In genomic region chr1:42777860-42778259, GRCh38 we compare ENCODE assay signal across 8 cellular contexts. TPM values are rescaled to one million over a fixed set of nuclear protein-coding genes. Genes with fewer than 3 reads are reported as not detected.
A peak's percentile ranks its signal among the peaks of the same experiment; 100 is the strongest.
DNase-seq lines count a peak whose midpoint lies in the region; ATAC-seq, FAIRE-seq and TF ChIP-seq lines count a peak whose summit lies in the region.

No MANE protein-coding gene starts in this region.

- no peaks in the 10 kb centered on the region for H3K27me3 ChIP-seq in cardiac muscle cell

- no peaks in the 10 kb centered on the region for H3K9me3 Mint-ChIP-seq in activated CD4-positive, alpha-beta T cell treated with anti-CD3 and anti-CD28 coated beads, Interleukin-2, amount 10 ng/mL, durations not matched to agents 24 days and 14 days

- TF ChIP-seq POLR2A in NB4 (IDR thresholded peaks at IDR 0.05; ENCODE audit: extremely low read depth, insufficient read length), result no peak

- H3K4me3 Mint-ChIP-seq in activated CD4-positive, alpha-beta T cell treated with anti-CD3 and anti-CD28 coated beads, Interleukin-2, amount 10 ng/mL, durations not matched to agents 24 days and 14 days, result no peak overlapping the region

- no peaks in the 10 kb centered on the region for H3K9me3 ChIP-seq in cardiac muscle cell (ENCODE audit: low read depth)

- no peaks in the 10 kb centered on the region for H3K4me1 ChIP-seq in cardiac muscle cell (ENCODE audit: low read depth)

- peaks cover 27% of the 10 kb centered on the region for H3K4me1 Mint-ChIP-seq in activated CD4-positive, alpha-beta T cell treated with anti-CD3 and anti-CD28 coated beads, Interleukin-2, amount 10 ng/mL, durations not matched to agents 24 days and 14 days

- no peak for ATAC-seq in HG02571 (IDR thresholded peaks at IDR 0.05; ENCODE audit: unreplicated experiment)
- no peak for ATAC-seq in GM21390 (IDR thresholded peaks at IDR 0.05; ENCODE audit: unreplicated experiment)

- H3K4me3 ChIP-seq in cardiac muscle cell (no peak overlapping the region), NB4 (ENCODE audit: low read depth, low read length) (no peak overlapping the region), retinal pigment epithelial cell (ENCODE audit: low read length) (no peak overlapping the region)

- H3K36me3 ChIP-seq in cardiac muscle cell, result peaks cover 39% of the 10 kb centered on the region

- H3K27ac Mint-ChIP-seq in activated CD4-positive, alpha-beta T cell treated with anti-CD3 and anti-CD28 coated beads, Interleukin-2, amount 10 ng/mL, durations not matched to agents 24 days and 14 days, result no peak overlapping the region

- H3K36me3 Mint-ChIP-seq in activated CD4-positive, alpha-beta T cell treated with anti-CD3 and anti-CD28 coated beads, Interleukin-2, amount 10 ng/mL, durations not matched to agents 24 days and 14 days (ENCODE audit: low read depth), result peaks cover 63% of the 10 kb centered on the region

- TF ChIP-seq CTCF in cardiac muscle cell (IDR thresholded peaks at IDR 0.05; ENCODE audit: low read depth, low read length), result peak; percentile 79
- peak; percentile 76 for TF ChIP-seq CTCF in NB4 (IDR thresholded peaks at IDR 0.05; ENCODE audit: low read depth, low read length)
- TF ChIP-seq CTCF in retinal pigment epithelial cell (conservative IDR thresholded peaks at IDR 0.05; ENCODE audit: low read depth, low read length), result peak; percentile 84

- H3K27ac ChIP-seq in cardiac muscle cell, result no peak overlapping the region

- FAIRE-seq in frontal cortex (lab: Jason Lieb, UNC), result no peak

- no peaks in the 10 kb centered on the region for H3K27me3 Mint-ChIP-seq in activated CD4-positive, alpha-beta T cell treated with anti-CD3 and anti-CD28 coated beads, Interleukin-2, amount 10 ng/mL, durations not matched to agents 24 days and 14 days

- peak; percentile 49 to 61 for DNase-seq in cardiac muscle cell (ENCODE audit: low read depth in 1 of 2, low spot score in 1 of 2)
- DNase-seq in cardiac septum (ENCODE audit: low spot score), result no peak
- DNase-seq in NB4 (ENCODE audit: low read depth), result peak; percentile 56
- DNase-seq in activated CD4-positive, alpha-beta T cell treated with anti-CD3 and anti-CD28 coated beads, Interleukin-2, amount 10 ng/mL, durations not matched to agents 24 days and 14 days, result peak; percentile 83
- peak; percentile 42 to 69 for DNase-seq in frontal cortex (ENCODE audit: low spot score in 2 of 2)
- no peak for DNase-seq in retinal pigment epithelial cell (ENCODE audit: low read depth)

- intact Hi-C loops in cardiac septum (cut with DNase I), result loop anchor here (2.0 kb wide), 1 partner anchor 297 kb away; no protein-coding TSS in a partner anchor
- intact Hi-C loops in activated CD4-positive, alpha-beta T cell treated with anti-CD3 and anti-CD28 coated beads, Interleukin-2, amount 10 ng/mL, durations not matched to agents 24 days and 14 days (cut with micrococcal nuclease), result loop anchor here (1.0 kb wide), 1 partner anchor 295 kb away; no protein-coding TSS in a partner anchor

RNA-seq across cellular contexts. Expression of gene TMEM269, which starts 6.9 kb away (rescaled TPM):
- 0.21 and 0.69 TPM in 2 replicates for total RNA-seq in cardiac muscle cell
- polyA plus RNA-seq in cardiac muscle cell, result 0.35 and 0.99 TPM in 2 replicates
- not detected for total RNA-seq in cardiac septum
- total RNA-seq in activated CD4-positive, alpha-beta T cell treated with anti-CD3 and anti-CD28 coated beads, Interleukin-2, amount 10 ng/mL, durations not matched to agents 24 days and 14 days, result 0.12 TPM in 1 of 2 replicates, not detected in the other
- total RNA-seq in frontal cortex, result 0.41 TPM

RNA-seq across cellular contexts. Expression of gene C1orf50, which starts 10.8 kb away (rescaled TPM):
- total RNA-seq in cardiac muscle cell (4.5 and 7.3 TPM in 2 replicates), cardiac septum (11.0 TPM), frontal cortex (13.0 TPM)
- 18.5 and 22.1 TPM in 2 replicates for polyA plus RNA-seq in cardiac muscle cell
- total RNA-seq in activated CD4-positive, alpha-beta T cell treated with anti-CD3 and anti-CD28 coated beads, Interleukin-2, amount 10 ng/mL, durations not matched to agents 24 days and 14 days, result 6.2 and 6.3 TPM in 2 replicates

RNA-seq across cellular contexts. Expression of gene P3H1, which starts 11.0 kb away (rescaled TPM):
- total RNA-seq in cardiac muscle cell (56.6 and 65.4 TPM in 2 replicates), cardiac septum (12.2 TPM), frontal cortex (10.6 TPM)
- 56.1 TPM in 2 replicates for polyA plus RNA-seq in cardiac muscle cell
- total RNA-seq in activated CD4-positive, alpha-beta T cell treated with anti-CD3 and anti-CD28 coated beads, Interleukin-2, amount 10 ng/mL, durations not matched to agents 24 days and 14 days, result 47.4 and 51.1 TPM in 2 replicates

RNA-seq across cellular contexts. Expression of gene CLDN19, which starts 37.8 kb away (rescaled TPM):
- 9.2 and 12.9 TPM in 2 replicates for total RNA-seq in cardiac muscle cell
- polyA plus RNA-seq in cardiac muscle cell, result 4.3 and 5.6 TPM in 2 replicates
- total RNA-seq in cardiac septum, result not detected
- total RNA-seq in activated CD4-positive, alpha-beta T cell treated with anti-CD3 and anti-CD28 coated beads, Interleukin-2, amount 10 ng/mL, durations not matched to agents 24 days and 14 days, result not detected in 2 replicates
- total RNA-seq in frontal cortex, result not detected

RNA-seq across cellular contexts. Expression of gene ERMAP, which starts 39.1 kb away (rescaled TPM):
- total RNA-seq in cardiac muscle cell (9.2 and 9.5 TPM in 2 replicates), cardiac septum (8.5 TPM), frontal cortex (3.3 TPM)
- 4.1 and 5.7 TPM in 2 replicates for polyA plus RNA-seq in cardiac muscle cell
- 3.5 and 3.8 TPM in 2 replicates for total RNA-seq in activated CD4-positive, alpha-beta T cell treated with anti-CD3 and anti-CD28 coated beads, Interleukin-2, amount 10 ng/mL, durations not matched to agents 24 days and 14 days

Comparison
In these comparisons a context has a peak if more than half of its experiments do, and no peak if none do; other contexts are left out.
1. DNase-seq: peak in cardiac muscle cell (2 of 2), NB4 (single experiment), activated CD4-positive, alpha-beta T cell treated with anti-CD3 and anti-CD28 coated beads, Interleukin-2, amount 10 ng/mL, durations not matched to agents 24 days and 14 days (single experiment) and frontal cortex (2 of 2); none in cardiac septum (single experiment) and retinal pigment epithelial cell (single experiment).
2. Peak in every context shown above with its lines, with median percentiles within 50 percentile points of each other: CTCF ChIP-seq.